In genomic region chr6:149934249-149935156, GRCh38 we compare ENCODE assay signal across 8 cellular contexts. TPM values are rescaled to one million over a fixed set of nuclear protein-coding genes. Genes with fewer than 3 reads are reported as not detected.
A peak's percentile ranks its signal among the peaks of the same experiment; 100 is the strongest.
DNase-seq lines count a peak whose midpoint lies in the region; ATAC-seq and TF ChIP-seq lines count a peak whose summit lies in the region.

No MANE protein-coding gene starts in this region.

- H3K79me2 ChIP-seq in GM23338 (replicated peaks; ENCODE audit: insufficient read depth), result no peaks in the 10 kb centered on the region

- peak; percentile 67 to 78 for DNase-seq in AML-193 (lab: John Stamatoyannopoulos, UW)
- DNase-seq in GM23338 (ENCODE audit: low spot score), result peak; percentile 81
- DNase-seq in NCI-H82 (lab: John Stamatoyannopoulos, UW), result peak; percentile 75
- DNase-seq in activated CD8-positive, alpha-beta T cell treated with anti-CD3 and anti-CD28 coated beads, Interleukin-2, amount 10 ng/mL, durations not matched to agents 7 days and 5 days, result peak; percentile 84
- DNase-seq in endothelial cell (ENCODE audit: low spot score), result peak; percentile 61
- DNase-seq in middle frontal gyrus (ENCODE audit: extremely low spot score, low spot score), result peak; percentile 66
- peak; percentile 57 to 85 for DNase-seq in stimulated activated effector memory CD8-positive, alpha-beta T cell treated with anti-CD3 and anti-CD28 coated beads, Interleukin-12 subunit alpha, Interleukin-12 subunit beta, amount 100 ng/mL, for 72 hours (ENCODE audit: low spot score in 2 of 2)

- CTCF ChIA-PET in activated CD8-positive, alpha-beta T cell treated with anti-CD3 and anti-CD28 coated beads, Interleukin-2, amount 10 ng/mL, durations not matched to agents 7 days and 5 days (lab: Charles Lee), result interaction anchor here (0.8 to 2.5 kb wide), 3 partner anchors 17 to 83 kb away, joined by 3 to 17 read pairs (median 3); no protein-coding TSS in a partner anchor

- H3K27me3 ChIP-seq in GM23338 (ENCODE audit: insufficient read depth), result peaks cover 84% of the 10 kb centered on the region

- H3K27me3 Mint-ChIP-seq in GM23338 (ENCODE audit: insufficient read depth, low read depth, poor library complexity), result peaks cover 53% of the 10 kb centered on the region
- peaks cover 79% of the 10 kb centered on the region for H3K27me3 Mint-ChIP-seq in activated CD8-positive, alpha-beta T cell treated with anti-CD3 and anti-CD28 coated beads, Interleukin-2, amount 10 ng/mL, durations not matched to agents 7 days and 5 days (ENCODE audit: low read depth)
- H3K27me3 Mint-ChIP-seq in endothelial cell (ENCODE audit: unreplicated experiment), result peaks cover 25% of the 10 kb centered on the region

- H3K4me3 Mint-ChIP-seq in GM23338 (no peak overlapping the region), endothelial cell (ENCODE audit: unreplicated experiment) (no peak overlapping the region)
- H3K4me3 Mint-ChIP-seq in activated CD8-positive, alpha-beta T cell treated with anti-CD3 and anti-CD28 coated beads, Interleukin-2, amount 10 ng/mL, durations not matched to agents 7 days and 5 days, result no peak overlapping the region
- no peak overlapping the region for H3K4me3 Mint-ChIP-seq in stimulated activated effector memory CD8-positive, alpha-beta T cell treated with anti-CD3 and anti-CD28 coated beads, Interleukin-12 subunit alpha, Interleukin-12 subunit beta, amount 100 ng/mL, for 72 hours

- no peak overlapping the region for H3K4me3 ChIP-seq in GM23338

- H3K36me3 Mint-ChIP-seq in GM23338 (ENCODE audit: low read depth), result no peaks in the 10 kb centered on the region; the same call in 2 of the 3 replicates
- no peaks in the 10 kb centered on the region for H3K36me3 Mint-ChIP-seq in activated CD8-positive, alpha-beta T cell treated with anti-CD3 and anti-CD28 coated beads, Interleukin-2, amount 10 ng/mL, durations not matched to agents 7 days and 5 days (ENCODE audit: low read depth)
- no peaks in the 10 kb centered on the region for H3K36me3 Mint-ChIP-seq in endothelial cell (ENCODE audit: low read depth, unreplicated experiment)
- H3K36me3 Mint-ChIP-seq in stimulated activated effector memory CD8-positive, alpha-beta T cell treated with anti-CD3 and anti-CD28 coated beads, Interleukin-12 subunit alpha, Interleukin-12 subunit beta, amount 100 ng/mL, for 72 hours, result no peaks in the 10 kb centered on the region

- no peaks in the 10 kb centered on the region for H3K36me3 ChIP-seq in GM23338 (ENCODE audit: insufficient read depth)

- no peak overlapping the region for H3K27ac Mint-ChIP-seq in GM23338
- H3K27ac Mint-ChIP-seq in activated CD8-positive, alpha-beta T cell treated with anti-CD3 and anti-CD28 coated beads, Interleukin-2, amount 10 ng/mL, durations not matched to agents 7 days and 5 days, result peak overlapping the region; percentile 9
- no peak overlapping the region for H3K27ac Mint-ChIP-seq in endothelial cell (ENCODE audit: unreplicated experiment)
- no peak overlapping the region for H3K27ac Mint-ChIP-seq in stimulated activated effector memory CD8-positive, alpha-beta T cell treated with anti-CD3 and anti-CD28 coated beads, Interleukin-12 subunit alpha, Interleukin-12 subunit beta, amount 100 ng/mL, for 72 hours

- H3K9me3 Mint-ChIP-seq in GM23338 (peaks cover 2% of the 10 kb centered on the region; the same call in 2 of the 3 replicates), endothelial cell (ENCODE audit: unreplicated experiment) (no peaks in the 10 kb centered on the region)
- H3K9me3 Mint-ChIP-seq in activated CD8-positive, alpha-beta T cell treated with anti-CD3 and anti-CD28 coated beads, Interleukin-2, amount 10 ng/mL, durations not matched to agents 7 days and 5 days (ENCODE audit: insufficient read depth), result no peaks in the 10 kb centered on the region
- H3K9me3 Mint-ChIP-seq in stimulated activated effector memory CD8-positive, alpha-beta T cell treated with anti-CD3 and anti-CD28 coated beads, Interleukin-12 subunit alpha, Interleukin-12 subunit beta, amount 100 ng/mL, for 72 hours, result no peaks in the 10 kb centered on the region

- no peak overlapping the region for H3K27ac ChIP-seq in GM23338 (ENCODE audit: low read depth)

- peaks cover 6% of the 10 kb centered on the region for H3K4me1 Mint-ChIP-seq in GM23338
- H3K4me1 Mint-ChIP-seq in activated CD8-positive, alpha-beta T cell treated with anti-CD3 and anti-CD28 coated beads, Interleukin-2, amount 10 ng/mL, durations not matched to agents 7 days and 5 days (ENCODE audit: low read depth), result peaks cover 20% of the 10 kb centered on the region
- H3K4me1 Mint-ChIP-seq in endothelial cell (ENCODE audit: unreplicated experiment), result peaks cover 9% of the 10 kb centered on the region
- H3K4me1 Mint-ChIP-seq in stimulated activated effector memory CD8-positive, alpha-beta T cell treated with anti-CD3 and anti-CD28 coated beads, Interleukin-12 subunit alpha, Interleukin-12 subunit beta, amount 100 ng/mL, for 72 hours, result peaks cover 23% of the 10 kb centered on the region

- H3K9me2 ChIP-seq in GM23338 (ENCODE audit: insufficient read depth), result no peaks in the 10 kb centered on the region

- TF ChIP-seq CTCF in GM23338 (conservative IDR thresholded peaks at IDR 0.05; ENCODE audit: low read depth in 2 of 2), result peak; percentile 73 to 93
- TF ChIP-seq CTCF in endothelial cell (IDR thresholded peaks at IDR 0.05; ENCODE audit: unreplicated experiment), result peak; percentile 93

- POLR2A ChIA-PET in activated CD8-positive, alpha-beta T cell treated with anti-CD3 and anti-CD28 coated beads, Interleukin-2, amount 10 ng/mL, durations not matched to agents 7 days and 5 days (lab: Charles Lee), result interaction anchor here (1.3 kb wide), 1 partner anchor 32 kb away, joined by 3 read pairs; no protein-coding TSS in a partner anchor

- H2AFZ ChIP-seq in GM23338, result no peak overlapping the region

- no peaks in the 10 kb centered on the region; the same call in 1 of the 2 replicates for H4K20me1 ChIP-seq in GM23338 (replicated peaks; ENCODE audit: insufficient read depth)

- ATAC-seq in GM23338 (no peak; the same call in 2 of the 3 replicates), GM19328 (IDR thresholded peaks at IDR 0.05; ENCODE audit: unreplicated experiment) (no peak)
- peak; percentile 52 for ATAC-seq in activated CD8-positive, alpha-beta T cell treated with anti-CD3 and anti-CD28 coated beads, Interleukin-2, amount 10 ng/mL, durations not matched to agents 7 days and 5 days
- peak; percentile 47 for ATAC-seq in stimulated activated effector memory CD8-positive, alpha-beta T cell treated with anti-CD3 and anti-CD28 coated beads, Interleukin-12 subunit alpha, Interleukin-12 subunit beta, amount 100 ng/mL, for 72 hours

- no peaks in the 10 kb centered on the region for H3F3A ChIP-seq in GM23338 (replicated peaks; ENCODE audit: low read depth)

- no peak overlapping the region for H3K4me2 ChIP-seq in GM23338

- H3K4me1 ChIP-seq in GM23338 (ENCODE audit: insufficient read depth), result peaks cover 8% of the 10 kb centered on the region; the same call in 1 of the 2 replicates

TF ChIP-seq in GM23338, 12 proteins besides CTCF, POLR2A, EP300 and RAD21 (continues in another document):
- TF ChIP-seq EZH2 (IDR thresholded peaks at IDR 0.05; ENCODE audit: low read depth, unreplicated experiment) (no peak), NANOG (IDR thresholded peaks at IDR 0.05; ENCODE audit: borderline replicate concordance) (no peak), REST (IDR thresholded peaks at IDR 0.05; ENCODE audit: unreplicated experiment) (no peak)

RNA-seq across cellular contexts. Expression of gene ULBP2, which starts 7.3 kb away (rescaled TPM):
- 1.1 TPM in 1 of 2 replicates, not detected in the other for total RNA-seq in GM23338 (2014; rRNA removed; shearing (Covaris generic))
- polyA plus RNA-seq in GM23338 (2016; fragmentation: Nextera tagmentation; extraction: Ambion mirVana), result 0.21 TPM in 1 of 2 replicates, not detected in the other
- total RNA-seq in activated CD8-positive, alpha-beta T cell treated with anti-CD3 and anti-CD28 coated beads, Interleukin-2, amount 10 ng/mL, durations not matched to agents 7 days and 5 days, result under 1 TPM; 0.40 to 0.60 TPM
- 9.9 TPM for total RNA-seq in endothelial cell (ENCODE audit: unreplicated experiment)

RNA-seq across cellular contexts. Expression of gene RAET1G, which starts 11.6 kb away (rescaled TPM):
- total RNA-seq in GM23338 (2014; rRNA removed; shearing (Covaris generic)), result not detected in 2 replicates
- not detected in 2 replicates for polyA plus RNA-seq in GM23338 (2016; fragmentation: Nextera tagmentation; extraction: Ambion mirVana)
- not detected for total RNA-seq in activated CD8-positive, alpha-beta T cell treated with anti-CD3 and anti-CD28 coated beads, Interleukin-2, amount 10 ng/mL, durations not matched to agents 7 days and 5 days
- 3.8 TPM for total RNA-seq in endothelial cell (ENCODE audit: unreplicated experiment)

RNA-seq across cellular contexts. Expression of gene ULBP1, which starts 29.2 kb away (rescaled TPM):
- total RNA-seq in GM23338 (2014; rRNA removed; shearing (Covaris generic)), result 1.0 and 1.7 TPM in 2 replicates
- 0.74 and 1.3 TPM in 2 replicates for polyA plus RNA-seq in GM23338 (2016; fragmentation: Nextera tagmentation; extraction: Ambion mirVana)
- total RNA-seq in activated CD8-positive, alpha-beta T cell treated with anti-CD3 and anti-CD28 coated beads, Interleukin-2, amount 10 ng/mL, durations not matched to agents 7 days and 5 days, result under 1 TPM; 0.65 to 0.71 TPM
- total RNA-seq in endothelial cell (ENCODE audit: unreplicated experiment), result 24.8 TPM

RNA-seq across cellular contexts. Expression of gene RAET1E, which starts 36.6 kb away (rescaled TPM):
- not detected in 2 replicates for total RNA-seq in GM23338 (2014; rRNA removed; shearing (Covaris generic))
- not detected in 2 replicates for polyA plus RNA-seq in GM23338 (2016; fragmentation: Nextera tagmentation; extraction: Ambion mirVana)
- total RNA-seq in activated CD8-positive, alpha-beta T cell treated with anti-CD3 and anti-CD28 coated beads, Interleukin-2, amount 10 ng/mL, durations not matched to agents 7 days and 5 days, result not detected
- total RNA-seq in endothelial cell (ENCODE audit: unreplicated experiment), result 0.28 TPM

Comparison
In these comparisons a context has a peak if more than half of its experiments do, and no peak if none do; other contexts are left out.
1. ATAC-seq: peak in activated CD8-positive, alpha-beta T cell treated with anti-CD3 and anti-CD28 coated beads, Interleukin-2, amount 10 ng/mL, durations not matched to agents 7 days and 5 days (single experiment) and stimulated activated effector memory CD8-positive, alpha-beta T cell treated with anti-CD3 and anti-CD28 coated beads, Interleukin-12 subunit alpha, Interleukin-12 subunit beta, amount 100 ng/mL, for 72 hours (single experiment); none in GM23338 (single experiment) and GM19328 (single experiment).
2. Peak in every context shown above with its lines, with median percentiles within 50 percentile points of each other: DNase-seq.